27 cellular contexts compared by ENCODE assay signal in the genomic region with DNA sequence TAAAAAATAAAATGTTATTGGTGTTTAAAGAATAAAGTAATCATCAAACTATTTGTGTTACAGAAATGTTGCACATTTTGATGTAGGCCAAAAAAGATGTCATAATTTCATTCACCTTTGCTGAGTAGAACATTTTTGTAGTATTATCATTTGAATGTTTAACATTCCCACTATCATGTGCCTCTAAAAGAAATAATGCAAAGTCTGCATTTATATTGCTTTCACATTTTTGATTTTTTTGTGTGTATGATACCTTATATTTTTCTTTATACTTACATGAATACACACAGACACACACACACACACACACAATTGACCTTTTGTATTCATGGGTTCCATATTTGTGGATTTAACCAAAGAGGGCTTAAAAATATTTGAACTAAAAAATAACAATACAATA.
"Had no signal": no experiment of that assay in that cellular context is flagged by ENCODE, and none has a peak within 500 bp of the region (broad histone marks: within the 10 kb centered on the region; RNA-seq: fewer than 3 reads in every experiment).

No MANE protein-coding gene starts in this region.

- FAIRE-seq: colon, endometrium, endothelial cell of umbilical vein, frontal cortex had no signal

- H3K9me3 ChIP-seq: colonic mucosa, esophagus muscularis mucosa, esophagus squamous epithelium, gastrocnemius medialis, gastroesophageal sphincter had no signal

- DNase-seq: colonic mucosa; cortex of kidney; dermis blood vessel endothelial cell; dorsolateral prefrontal cortex; effector CD4-positive, alpha-beta T cell; effector CD8-positive, alpha-beta T cell; effector memory CD4-positive, alpha-beta T cell; effector memory CD8-positive, alpha-beta T cell; endodermal cell; erythroblast; esophagus squamous epithelium; foreskin fibroblast; foreskin keratinocyte; gastrocnemius medialis; glutamatergic neuron; head of caudate nucleus; heart left ventricle; heart right ventricle had no signal

- H3K4me1 ChIP-seq: colonic mucosa, esophagus muscularis mucosa, esophagus squamous epithelium, foreskin keratinocyte, gastrocnemius medialis, gastroesophageal sphincter, heart left ventricle, heart right ventricle had no signal

- H3K4me3 ChIP-seq: colonic mucosa, coronary artery, dorsolateral prefrontal cortex, esophagus muscularis mucosa, esophagus squamous epithelium, gastrocnemius medialis, gastroesophageal sphincter, heart left ventricle, heart right ventricle had no signal

- ATAC-seq: effector memory CD8-positive, alpha-beta T cell; esophagus mucosa; foreskin keratinocyte; gastrocnemius medialis; gastroesophageal sphincter; heart left ventricle; heart right ventricle had no signal

- H3K27ac ChIP-seq: colonic mucosa, coronary artery, dorsolateral prefrontal cortex, epithelial cell of prostate, esophagus muscularis mucosa, esophagus squamous epithelium, foreskin keratinocyte, gastrocnemius medialis, gastroesophageal sphincter, heart left ventricle, heart right ventricle had no signal

- H3K36me3 ChIP-seq: colonic mucosa, esophagus muscularis mucosa, esophagus squamous epithelium, gastrocnemius medialis, gastroesophageal sphincter, heart left ventricle, heart right ventricle had no signal

- H3K27me3 ChIP-seq: colonic mucosa, dorsolateral prefrontal cortex, esophagus muscularis mucosa, esophagus squamous epithelium, foreskin keratinocyte, gastrocnemius medialis, gastroesophageal sphincter, heart left ventricle, heart right ventricle had no signal
